Comparison of ENCODE assay signal across 23 cellular contexts in the genomic region with DNA sequence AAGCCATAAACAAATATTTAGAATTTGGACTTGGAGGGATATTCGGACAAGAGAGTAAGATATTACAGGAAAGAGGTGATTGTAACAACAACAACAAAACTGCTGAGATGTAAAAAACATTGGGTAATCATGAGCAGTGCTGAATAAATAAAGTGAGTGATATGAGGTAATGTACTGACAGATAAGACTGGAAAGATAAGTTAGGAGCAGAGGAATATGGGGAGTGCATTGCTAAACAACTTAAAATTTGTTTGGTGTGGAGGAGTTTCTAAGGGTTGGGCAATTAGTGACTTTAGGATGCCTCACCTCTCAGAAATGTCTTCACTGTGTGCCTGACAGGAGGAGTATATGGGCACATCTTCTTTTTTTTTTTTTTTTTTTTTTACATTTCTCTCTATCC.
DNase-seq lines count a peak whose midpoint lies in the region; ATAC-seq and TF ChIP-seq lines count a peak whose summit lies in the region.
"Had no signal": no experiment of that assay in that cellular context is flagged by ENCODE, and none has a peak within 500 bp of the region (broad histone marks: within the 10 kb centered on the region; RNA-seq: fewer than 3 reads in every experiment).

No MANE protein-coding gene starts in this region.

- ATAC-seq in right lobe of liver = peak; percentile 63 to 91 (median 84)
- ATAC-seq: A549, GM12878 had no signal

- TF ChIP-seq POLR2A in right lobe of liver (IDR thresholded peaks at IDR 0.05) = no peak

- H3K4me1 ChIP-seq in right lobe of liver = no peaks in the 10 kb centered on the region
- H3K4me1 ChIP-seq: A549; BE2C; BLaER1 treated with 17β-estradiol and CSF1 and Interleukin-3, amounts not matched to agents 10 nM and 100 nM; HAP-1 had no signal

- no peaks in the 10 kb centered on the region for H3K27me3 ChIP-seq in right lobe of liver
- H3K27me3 ChIP-seq: BE2C had no signal

- H3K9me3 ChIP-seq in right lobe of liver = no peaks in the 10 kb centered on the region
- H3K9me3 ChIP-seq: A549; BE2C; BLaER1 treated with 17β-estradiol and CSF1 and Interleukin-3, amounts not matched to agents 10 nM and 100 nM; HAP-1 had no signal

- WGBS in right lobe of liver (ENCODE audit: insufficient coverage, low coverage, low lambda C conversion rate, missing lambda C conversion rate) = 39% methylated on average over 1 of the region's 1 CpG

- intact Hi-C loops in right lobe of liver (cut with DNase I) (no loop called here), posterior vena cava (cut with DNase I) (no loop called here)

- TF ChIP-seq CTCF in epithelial cell of esophagus (IDR thresholded peaks at IDR 0.05; ENCODE audit: insufficient read depth, low read depth, low read length, missing control alignments) = no peak
- TF ChIP-seq CTCF in right lobe of liver (IDR thresholded peaks at IDR 0.05) = no peak

- H3K4me3 ChIP-seq in epithelial cell of esophagus (ENCODE audit: low read length) = no peak overlapping the region
- no peak overlapping the region for H3K4me3 ChIP-seq in right lobe of liver
- H3K4me3 ChIP-seq: A549; BLaER1 treated with 17β-estradiol and CSF1 and Interleukin-3, amounts not matched to agents 10 nM and 100 nM; GM12878; HAP-1 had no signal

- H3K27ac ChIP-seq in right lobe of liver = no peak overlapping the region
- H3K27ac ChIP-seq: A549; BLaER1 treated with 17β-estradiol and CSF1 and Interleukin-3, amounts not matched to agents 10 nM and 100 nM had no signal

- DNase-seq in HuH-7 (ENCODE audit: low spot score) (peak; percentile 17), amniotic epithelial cell (ENCODE audit: low read depth) (peak; percentile 59), epithelial cell of esophagus (ENCODE audit: low read depth) (peak; percentile 48), right lobe of liver (no peak), NCI-H1105 (lab: John Stamatoyannopoulos, UW) (no peak), GM19240 (ENCODE audit: insufficient read length, low spot score) (no peak), posterior vena cava (ENCODE audit: low spot score) (no peak)
- DNase-seq: 8988T; ACHN; AML-193; BE2C; CD4-positive, alpha-beta T cell; CD8-positive, alpha-beta memory T cell; DMS 273 treated with DMSO at 0.1 percent for 48 hours; DMS79; EL; GDM1; GOT3; HFFc6 had no signal

- no peaks in the 10 kb centered on the region for H3K36me3 ChIP-seq in right lobe of liver
- H3K36me3 ChIP-seq: BE2C; BLaER1 treated with 17β-estradiol and CSF1 and Interleukin-3, amounts not matched to agents 10 nM and 100 nM; HAP-1 had no signal

Comparison
In these comparisons a context has a peak if more than half of its experiments do, and no peak if none do; other contexts are left out.
1. DNase-seq: peak in HuH-7 (single experiment), amniotic epithelial cell (single experiment) and epithelial cell of esophagus (single experiment); none in right lobe of liver (0 of 3), NCI-H1105 (single experiment), GM19240 (single experiment) and posterior vena cava (single experiment).